In the genomic region with DNA sequence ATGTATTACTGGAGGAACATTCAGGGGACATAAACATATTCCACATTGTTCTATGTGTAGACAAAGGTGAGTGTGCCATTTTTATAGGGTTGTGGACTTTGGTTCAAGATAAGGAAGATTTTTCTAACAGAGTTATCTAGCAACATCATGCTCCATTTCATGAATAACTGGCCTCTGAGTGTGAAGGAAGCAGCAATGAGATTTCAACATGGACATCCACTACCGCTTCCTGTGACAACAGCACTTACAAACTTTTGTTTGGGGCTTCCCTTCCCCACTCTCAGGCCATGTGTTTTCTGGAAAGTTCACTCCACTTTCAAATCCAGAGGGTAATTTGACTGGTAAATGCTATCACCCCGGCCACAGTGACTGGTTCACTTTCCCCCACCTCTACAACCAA, we compare ENCODE assay signal across 34 cellular contexts. TPM values are rescaled to one million over a fixed set of nuclear protein-coding genes. Genes with fewer than 3 reads are reported as not detected.
A peak's percentile ranks its signal among the peaks of the same experiment; 100 is the strongest.
DNase-seq lines count a peak whose midpoint lies in the region; ATAC-seq and TF ChIP-seq lines count a peak whose summit lies in the region.
"Had no signal": no experiment of that assay in that cellular context is flagged by ENCODE, and none has a peak within 500 bp of the region (broad histone marks: within the 10 kb centered on the region; RNA-seq: fewer than 3 reads in every experiment).

No MANE protein-coding gene starts in this region.

- no peaks in the 10 kb centered on the region for H3K27me3 Mint-ChIP-seq in activated CD4-positive, alpha-beta T cell treated with anti-CD3 and anti-CD28 coated beads, Interleukin-2, amount 10 ng/mL, durations not matched to agents 24 days and 14 days
- H3K27me3 Mint-ChIP-seq in activated naive CD8-positive, alpha-beta T cell treated with anti-CD3 and anti-CD28 coated beads, Interleukin-2, amount 50 U/mL, for 24 hours: peaks cover 18% of the 10 kb centered on the region

- intact Hi-C loops in activated CD4-positive, alpha-beta T cell treated with anti-CD3 and anti-CD28 coated beads, Interleukin-2, amount 10 ng/mL, durations not matched to agents 24 days and 14 days (cut with micrococcal nuclease): loop anchor here (2.0 to 10.0 kb wide), 3 partner anchors 16 to 490 kb away; a partner anchor contains a TSS
- intact Hi-C loops in lower leg skin (cut with DNase I; ENCODE audit: low total_unique reads): no loop called here
- intact Hi-C loops in Right ventricle myocardium inferior (cut with DNase I): no loop called here

- WGBS in lower leg skin, 2 donors: 87 to 98% methylated on average over 2 of the region's 2 CpGs

- H3K4me3 Mint-ChIP-seq in activated CD4-positive, alpha-beta T cell treated with anti-CD3 and anti-CD28 coated beads, Interleukin-2, amount 10 ng/mL, durations not matched to agents 24 days and 14 days: no peak overlapping the region
- no peak overlapping the region for H3K4me3 Mint-ChIP-seq in activated naive CD8-positive, alpha-beta T cell treated with anti-CD3 and anti-CD28 coated beads, Interleukin-2, amount 50 U/mL, for 24 hours
- H3K4me3 Mint-ChIP-seq: activated CD8-positive, alpha-beta T cell treated with anti-CD3 and anti-CD28 coated beads for 36 hours; naive B cell; stimulated activated memory B cell treated with anti-CD40 and anti-IgM and Interleukin-4, amounts not matched to agents 10 μg/mL and 1 μg/mL and 100 μg/mL, for 72 hours; T-cell had no signal

- H3K4me3 ChIP-seq in lower leg skin (ENCODE audit: low read depth, poor library complexity, severe bottlenecking): peak overlapping the region; percentile 3
- H3K4me3 ChIP-seq: cardiac muscle cell, GM12878 had no signal

- no peak for DNase-seq in activated CD4-positive, alpha-beta T cell treated with anti-CD3 and anti-CD28 coated beads, Interleukin-2, amount 10 ng/mL, durations not matched to agents 24 days and 14 days
- DNase-seq in activated CD4-positive, alpha-beta T cell treated with anti-CD3 and anti-CD28 coated beads, Interleukin-2, amount 50 U/mL, for 1 hour: no peak
- DNase-seq in M059J (ENCODE audit: low read depth): peak; percentile 43
- no peak for DNase-seq in activated naive CD8-positive, alpha-beta T cell treated with anti-CD3 and anti-CD28 coated beads, Interleukin-2, amount 50 U/mL, for 24 hours
- no peak for DNase-seq in lower leg skin (ENCODE audit: low spot score in 2 of 2)
- DNase-seq in Right ventricle myocardium inferior (ENCODE audit: missing footprints): no peak
- no peak for DNase-seq in activated CD4-positive, CD25-positive, alpha-beta regulatory T cell treated with anti-CD3 and anti-CD28 coated beads, Interleukin-2, amount 50 U/mL, for 72 hours
- DNase-seq in SW480 (ENCODE audit: low spot score): no peak
- DNase-seq: activated CD8-positive, alpha-beta T cell treated with anti-CD3 and anti-CD28 coated beads for 36 hours; activated naive CD4-positive, alpha-beta T cell; activated T-cell treated with anti-CD3 and anti-CD28 coated beads for 4 hours; amygdala; BE2C; COR-L47; cortex of kidney; DND-41; mesendoderm; naive B cell; NCI-H1105; NCI-H2029; NCI-H345; NCI-H748 treated with DMSO at 0.1 percent for 48 hours; OCI-M1; SHP77; stimulated activated CD4-positive, alpha-beta T cell treated with anti-CD3 and anti-CD28 coated beads, Interleukin-4, amount 100 ng/mL, for 1 hour; T-cell had no signal

- no peak for ATAC-seq in activated naive CD8-positive, alpha-beta T cell treated with anti-CD3 and anti-CD28 coated beads, Interleukin-2, amount 50 U/mL, for 24 hours
- no peak for ATAC-seq in Right ventricle myocardium inferior
- ATAC-seq: GM12878; stimulated activated memory B cell treated with anti-CD40 and anti-IgM and Interleukin-4, amounts not matched to agents 10 μg/mL and 1 μg/mL and 100 μg/mL, for 72 hours; T-cell had no signal

- no peaks in the 10 kb centered on the region for H3K36me3 Mint-ChIP-seq in activated CD4-positive, alpha-beta T cell treated with anti-CD3 and anti-CD28 coated beads, Interleukin-2, amount 10 ng/mL, durations not matched to agents 24 days and 14 days (ENCODE audit: low read depth)
- H3K36me3 Mint-ChIP-seq in activated naive CD8-positive, alpha-beta T cell treated with anti-CD3 and anti-CD28 coated beads, Interleukin-2, amount 50 U/mL, for 24 hours (ENCODE audit: low read depth): peaks cover 2% of the 10 kb centered on the region
- H3K36me3 Mint-ChIP-seq: stimulated activated memory B cell treated with anti-CD40 and anti-IgM and Interleukin-4, amounts not matched to agents 10 μg/mL and 1 μg/mL and 100 μg/mL, for 72 hours; T-cell had no signal

- TF ChIP-seq CTCF in lower leg skin (IDR thresholded peaks at IDR 0.05): no peak

- H3K9me3 Mint-ChIP-seq in activated CD4-positive, alpha-beta T cell treated with anti-CD3 and anti-CD28 coated beads, Interleukin-2, amount 10 ng/mL, durations not matched to agents 24 days and 14 days: peaks cover 12% of the 10 kb centered on the region
- H3K9me3 Mint-ChIP-seq in activated naive CD8-positive, alpha-beta T cell treated with anti-CD3 and anti-CD28 coated beads, Interleukin-2, amount 50 U/mL, for 24 hours: peaks cover 10% of the 10 kb centered on the region

- TF ChIP-seq POLR2A in lower leg skin (IDR thresholded peaks at IDR 0.05): no peak

- H3K27ac Mint-ChIP-seq in activated CD4-positive, alpha-beta T cell treated with anti-CD3 and anti-CD28 coated beads, Interleukin-2, amount 10 ng/mL, durations not matched to agents 24 days and 14 days: peak overlapping the region; percentile 72
- H3K27ac Mint-ChIP-seq in activated naive CD8-positive, alpha-beta T cell treated with anti-CD3 and anti-CD28 coated beads, Interleukin-2, amount 50 U/mL, for 24 hours: peak overlapping the region; percentile 90
- H3K27ac Mint-ChIP-seq: naive B cell; stimulated activated memory B cell treated with anti-CD40 and anti-IgM and Interleukin-4, amounts not matched to agents 10 μg/mL and 1 μg/mL and 100 μg/mL, for 72 hours; T-cell had no signal

- peaks cover 16% of the 10 kb centered on the region for H3K4me1 Mint-ChIP-seq in activated CD4-positive, alpha-beta T cell treated with anti-CD3 and anti-CD28 coated beads, Interleukin-2, amount 10 ng/mL, durations not matched to agents 24 days and 14 days
- H3K4me1 Mint-ChIP-seq in activated naive CD8-positive, alpha-beta T cell treated with anti-CD3 and anti-CD28 coated beads, Interleukin-2, amount 50 U/mL, for 24 hours: peaks cover 51% of the 10 kb centered on the region
- H3K4me1 Mint-ChIP-seq: naive B cell; stimulated activated memory B cell treated with anti-CD40 and anti-IgM and Interleukin-4, amounts not matched to agents 10 μg/mL and 1 μg/mL and 100 μg/mL, for 72 hours; T-cell had no signal

RNA-seq across cellular contexts. Expression of a gene that starts 38.1 kb away (rescaled TPM):
- not detected in 2 replicates for total RNA-seq in activated CD4-positive, alpha-beta T cell treated with anti-CD3 and anti-CD28 coated beads, Interleukin-2, amount 10 ng/mL, durations not matched to agents 24 days and 14 days
- total RNA-seq in M059J (2014; rRNA removed; shearing (Covaris generic)): not detected in 2 replicates
- total RNA-seq in lower leg skin (not detected), Right ventricle myocardium inferior (not detected)
- total RNA-seq: A172; activated CD8-positive, alpha-beta T cell treated with anti-CD3 and anti-CD28 coated beads for 36 hours; cardiac muscle cell; fibroblast of lung; GM12878; omental fat pad; renal cortical epithelial cell; urinary bladder had no signal
